In genomic region chr1:109909531-109909930, GRCh38 we compare ENCODE assay signal across 11 cellular contexts. TPM values are rescaled to one million over a fixed set of nuclear protein-coding genes. Genes with fewer than 3 reads are reported as not detected.
DNase-seq lines count a peak whose midpoint lies in the region; ATAC-seq and TF ChIP-seq lines count a peak whose summit lies in the region.
"Had no signal": no experiment of that assay in that cellular context is flagged by ENCODE, and none has a peak within 500 bp of the region (broad histone marks: within the 10 kb centered on the region; RNA-seq: fewer than 3 reads in every experiment).

No MANE protein-coding gene starts in this region.

- peaks cover 5% of the 10 kb centered on the region for H3K27me3 Mint-ChIP-seq in activated T-cell treated with anti-CD3 and anti-CD28 coated beads, Interleukin-2, amount 50 U/mL, for 4 hours (ENCODE audit: low read depth)
- peaks cover 0 to 12% of the 10 kb centered on the region in 2 donors for H3K27me3 Mint-ChIP-seq in T-cell

- peaks cover 0 to 5% of the 10 kb centered on the region in 2 donors for H3K36me3 ChIP-seq in gastroesophageal sphincter
- peaks cover 0 to 3% (median 0%) of the 10 kb centered on the region in 3 donors for H3K36me3 ChIP-seq in skeletal muscle tissue (ENCODE audit: control insufficient read depth in 3 of 3, insufficient read depth in 3 of 3, low read length in 3 of 3)

- peaks cover 69% of the 10 kb centered on the region for H3K4me1 Mint-ChIP-seq in activated T-cell treated with anti-CD3 and anti-CD28 coated beads, Interleukin-2, amount 50 U/mL, for 4 hours (ENCODE audit: low read depth)
- peaks cover 67 to 72% (median 69%) of the 10 kb centered on the region in 3 donors for H3K4me1 Mint-ChIP-seq in T-cell

- H3K27ac Mint-ChIP-seq in T-cell, result peak overlapping the region; percentile 82 to 90

- H3K4me3 Mint-ChIP-seq in activated T-cell treated with anti-CD3 and anti-CD28 coated beads, Interleukin-2, amount 50 U/mL, for 4 hours, result peak overlapping the region; percentile 89
- H3K4me3 Mint-ChIP-seq in T-cell, result peak overlapping the region; percentile 72 to 88 (median 84)

- DNase-seq in activated T-cell treated with anti-CD3 and anti-CD28 coated beads, Interleukin-2, amount 50 U/mL, for 4 hours, result no peak
- no peak for DNase-seq in activated T-cell treated with anti-CD3 and anti-CD28 coated beads for 4 hours
- DNase-seq in T-cell, result no peak
- no peak for DNase-seq in NCI-H2196 treated with DMSO at 0.1 percent for 48 hours (lab: John Stamatoyannopoulos, UW; ENCODE audit: unreplicated experiment)
- DNase-seq: left ventricle myocardium superior, NCI-H2029 had no signal

- 76 to 81% methylated on average over 3 of the region's 3 CpGs for WGBS in gastroesophageal sphincter (ENCODE audit: low coverage in 1 of 2), 2 donors

- H3K9me3 ChIP-seq in gastroesophageal sphincter (no peaks in the 10 kb centered on the region), skeletal muscle tissue (ENCODE audit: control insufficient read depth in 3 of 3, low read length in 3 of 3) (no peaks in the 10 kb centered on the region)
- H3K9me3 ChIP-seq: tibial nerve had no signal

- TF ChIP-seq EP300 in gastroesophageal sphincter (IDR thresholded peaks at IDR 0.05), result no peak

- no peak overlapping the region for H3K9ac ChIP-seq in skeletal muscle tissue (ENCODE audit: low read depth in 1 of 3, low read length in 3 of 3)

- CTCF ChIA-PET in T-cell (lab: Charles Lee), result interaction anchor here in 1 of 2 donors (0.5 kb wide), 1 partner anchor 265 kb away, joined by 4 read pairs; no protein-coding TSS in a partner anchor

- no peaks in the 10 kb centered on the region for H3K9me3 Mint-ChIP-seq in activated T-cell treated with anti-CD3 and anti-CD28 coated beads, Interleukin-2, amount 50 U/mL, for 4 hours
- H3K9me3 Mint-ChIP-seq in T-cell, result no peaks in the 10 kb centered on the region

- no peak for TF ChIP-seq CTCF in gastroesophageal sphincter (IDR thresholded peaks at IDR 0.05)

- H3K4me3 ChIP-seq in gastroesophageal sphincter (no peak overlapping the region), skeletal muscle tissue (ENCODE audit: low read length in 3 of 3) (peak overlapping the region in 1 of 3 donors; percentile 79)

- H3K4me1 ChIP-seq in gastroesophageal sphincter (peaks cover 0 to 63% (median 15%) of the 10 kb centered on the region in 3 donors), skeletal muscle tissue (ENCODE audit: control insufficient read depth in 3 of 3, insufficient read depth in 3 of 3, low read length in 3 of 3) (peaks cover 38 to 53% (median 50%) of the 10 kb centered on the region in 3 donors)

- POLR2A ChIA-PET in T-cell (lab: Charles Lee), result no interaction called here

- no peak for TF ChIP-seq POLR2A in gastroesophageal sphincter (IDR thresholded peaks at IDR 0.05)

- H3K36me3 Mint-ChIP-seq in activated T-cell treated with anti-CD3 and anti-CD28 coated beads, Interleukin-2, amount 50 U/mL, for 4 hours (ENCODE audit: insufficient read depth), result peaks cover 12% of the 10 kb centered on the region
- no peaks in the 10 kb centered on the region for H3K36me3 Mint-ChIP-seq in T-cell

- H3K27me3 ChIP-seq in gastroesophageal sphincter (no peaks in the 10 kb centered on the region), skeletal muscle tissue (ENCODE audit: control insufficient read depth in 3 of 3, insufficient read depth in 3 of 3, low read length in 3 of 3) (no peaks in the 10 kb centered on the region)
- H3K27me3 ChIP-seq: tibial nerve had no signal

- H3K27ac ChIP-seq in gastroesophageal sphincter (peak overlapping the region in 3 of 4 donors; percentile 90 to 92 (median 90)), skeletal muscle tissue (ENCODE audit: low read depth, low read length) (peak overlapping the region; percentile 64)

- no peak for ATAC-seq in activated T-cell treated with anti-CD3 and anti-CD28 coated beads, Interleukin-2, amount 50 U/mL, for 4 hours
- ATAC-seq in T-cell (replicated peaks in 1 of 4) (no peak), gastroesophageal sphincter (no peak), HG03108 (IDR thresholded peaks at IDR 0.05; ENCODE audit: unreplicated experiment) (no peak), HG03520 (IDR thresholded peaks at IDR 0.05; ENCODE audit: unreplicated experiment) (no peak)

RNA-seq across cellular contexts. Expression of gene CSF1, which starts 1.1 kb away (rescaled TPM):
- total RNA-seq in activated T-cell treated with anti-CD3 and anti-CD28 coated beads, Interleukin-2, amount 50 U/mL, for 4 hours, result 10 to 100 TPM; 76.2 to 81.9 (median 77.8) TPM
- total RNA-seq in T-cell, result 1 to 10 TPM; 4.8 to 9.5 (median 8.3) TPM
- 10 to 100 TPM; 29.6 to 50.8 (median 45.9) TPM for total RNA-seq in gastroesophageal sphincter
- 7.3 TPM for total RNA-seq in skeletal muscle tissue
